In genomic region chr19:1524206-1524971, GRCh38 we compare ENCODE assay signal across 20 cellular contexts. TPM values are rescaled to one million over a fixed set of nuclear protein-coding genes. Genes with fewer than 3 reads are reported as not detected.
DNase-seq lines count a peak whose midpoint lies in the region; ATAC-seq and TF ChIP-seq lines count a peak whose summit lies in the region.
"Had no signal": no experiment of that assay in that cellular context is flagged by ENCODE, and none has a peak within 500 bp of the region (broad histone marks: within the 10 kb centered on the region; RNA-seq: fewer than 3 reads in every experiment).

No MANE protein-coding gene starts in this region.

- DNase-seq in breast epithelium (ENCODE audit: low spot score in 2 of 2), result no peak
- DNase-seq in MCF 10A (ENCODE audit: unreplicated experiment), result no peak
- DNase-seq in dorsolateral prefrontal cortex, result peak in 1 of 10 donors; percentile 26
- DNase-seq in suprapubic skin (ENCODE audit: low spot score in 2 of 2), result no peak
- no peak for DNase-seq in upper lobe of left lung
- DNase-seq: activated CD4-positive, alpha-beta T cell treated with anti-CD3 and anti-CD28 coated beads, Interleukin-2, amount 10 ng/mL, durations not matched to agents 7 days and 5 days; activated T-cell treated with anti-CD3 and anti-CD28 coated beads, Interleukin-2, amount 50 U/mL, for 72 hours; COR-L47; effector CD4-positive, alpha-beta T cell; HCEC 1CT; islet precursor cell; NCI-H1930; NCI-H82; small intestine had no signal

- H3K4me1 ChIP-seq in breast epithelium (no peaks in the 10 kb centered on the region), suprapubic skin (peaks cover 13% of the 10 kb centered on the region), upper lobe of left lung (peaks cover 0 to 10% (median 3%) of the 10 kb centered on the region in 4 donors)

- POLR2A ChIA-PET in MCF 10A (lab: Yijun Ruan, JAX), result no interaction called here

- no TSS peak for BruUV-seq in MCF 10A (replicated peaks; lab: Mats Ljungman, UMichigan)

- H3K27ac Mint-ChIP-seq in MCF 10A (ENCODE audit: low read depth, unreplicated experiment), result no peak overlapping the region
- H3K27ac Mint-ChIP-seq in nephron, result no peak overlapping the region
- H3K27ac Mint-ChIP-seq: activated CD4-positive, alpha-beta T cell treated with anti-CD3 and anti-CD28 coated beads, Interleukin-2, amount 10 ng/mL, durations not matched to agents 7 days and 5 days; activated T-cell treated with anti-CD3 and anti-CD28 coated beads, Interleukin-2, amount 50 U/mL, for 72 hours; T-helper 2 cell treated with Interferon-gamma antibody and Interleukin-4, amounts not matched to agents 5 μg/mL and 100 μg/mL, for 36 hours had no signal

- H3K27me3 Mint-ChIP-seq in MCF 10A (ENCODE audit: insufficient read depth, unreplicated experiment) (peaks cover 36% of the 10 kb centered on the region), nephron (ENCODE audit: low read depth) (peaks cover 48% of the 10 kb centered on the region)

- no peak overlapping the region for H3K4me3 Mint-ChIP-seq in MCF 10A (ENCODE audit: unreplicated experiment)
- peak overlapping the region; percentile 66 to 83 (median 81) for H3K4me3 Mint-ChIP-seq in nephron
- H3K4me3 Mint-ChIP-seq: activated CD4-positive, alpha-beta T cell treated with anti-CD3 and anti-CD28 coated beads, Interleukin-2, amount 10 ng/mL, durations not matched to agents 7 days and 5 days; T-helper 2 cell treated with Interferon-gamma antibody and Interleukin-4, amounts not matched to agents 5 μg/mL and 100 μg/mL, for 36 hours had no signal

- H3K27ac ChIP-seq in breast epithelium (no peak overlapping the region), dorsolateral prefrontal cortex (peak overlapping the region in 1 of 59 donors; percentile 87), suprapubic skin (no peak overlapping the region), upper lobe of left lung (no peak overlapping the region)

- H3K4me3 ChIP-seq in breast epithelium (peak overlapping the region in 2 of 3 donors; percentile 49 to 70), dorsolateral prefrontal cortex (peak overlapping the region in 54 of 59 donors; percentile 8 to 66 (median 46)), suprapubic skin (peak overlapping the region; percentile 46), upper lobe of left lung (peak overlapping the region in 1 of 4 donors; percentile 7)

- WGBS in suprapubic skin, result 9% methylated on average over 19 of the region's 63 CpGs
- 10 to 33% methylated on average over 15 to 32 of the region's 63 CpGs for WGBS in upper lobe of left lung, 2 donors

- ATAC-seq in upper lobe of left lung (ENCODE audit: low FRiP score in 2 of 2) (no peak), GM19324 (IDR thresholded peaks at IDR 0.05; ENCODE audit: low FRiP score, unreplicated experiment) (no peak), GM21367 (IDR thresholded peaks at IDR 0.05; ENCODE audit: unreplicated experiment) (no peak)
- ATAC-seq: activated T-cell treated with anti-CD3 and anti-CD28 coated beads, Interleukin-2, amount 50 U/mL, for 72 hours; Right ventricle myocardium inferior had no signal

- TF ChIP-seq CTCF in breast epithelium (IDR thresholded peaks at IDR 0.05) (no peak), MCF 10A (IDR thresholded peaks at IDR 0.05; ENCODE audit: unreplicated experiment) (no peak), dorsolateral prefrontal cortex (IDR thresholded peaks at IDR 0.05 in 54 of 56, conservative IDR thresholded peaks at IDR 0.05 in 2 of 56; ENCODE audit: low read depth in 1 of 56, partially characterized antibody in 56 of 56) (no peak), nephron (IDR thresholded peaks at IDR 0.05; ENCODE audit: unreplicated experiment in 3 of 3) (no peak), suprapubic skin (IDR thresholded peaks at IDR 0.05) (no peak), upper lobe of left lung (IDR thresholded peaks at IDR 0.05) (no peak)

- TF ChIP-seq EP300 in suprapubic skin (IDR thresholded peaks at IDR 0.05) (no peak), upper lobe of left lung (IDR thresholded peaks at IDR 0.05) (no peak)

- H3K36me3 Mint-ChIP-seq in MCF 10A (ENCODE audit: insufficient read depth, unreplicated experiment) (no peaks in the 10 kb centered on the region), nephron (ENCODE audit: low read depth) (no peaks in the 10 kb centered on the region)

- H3K9me3 Mint-ChIP-seq in MCF 10A (ENCODE audit: unreplicated experiment), result no peaks in the 10 kb centered on the region
- no peaks in the 10 kb centered on the region for H3K9me3 Mint-ChIP-seq in nephron
- H3K9me3 Mint-ChIP-seq: activated CD4-positive, alpha-beta T cell treated with anti-CD3 and anti-CD28 coated beads, Interleukin-2, amount 10 ng/mL, durations not matched to agents 7 days and 5 days; activated T-cell treated with anti-CD3 and anti-CD28 coated beads, Interleukin-2, amount 50 U/mL, for 72 hours; T-helper 2 cell treated with Interferon-gamma antibody and Interleukin-4, amounts not matched to agents 5 μg/mL and 100 μg/mL, for 36 hours had no signal

- H3K27me3 ChIP-seq in breast epithelium (peaks cover 9 to 48% of the 10 kb centered on the region in 2 donors), dorsolateral prefrontal cortex (peaks cover 0 to 45% (median 13%) of the 10 kb centered on the region in 45 donors), suprapubic skin (peaks cover 75% of the 10 kb centered on the region), upper lobe of left lung (peaks cover 0 to 40% (median 14%) of the 10 kb centered on the region in 4 donors)

- H3K4me1 Mint-ChIP-seq in MCF 10A (ENCODE audit: insufficient read depth, unreplicated experiment), result no peaks in the 10 kb centered on the region
- peaks cover 12% of the 10 kb centered on the region for H3K4me1 Mint-ChIP-seq in nephron

- H3K9me3 ChIP-seq in breast epithelium (no peaks in the 10 kb centered on the region), suprapubic skin (no peaks in the 10 kb centered on the region), upper lobe of left lung (no peaks in the 10 kb centered on the region)

- intact Hi-C loops in breast epithelium (cut with DNase I; ENCODE audit: low total_unique reads) (no loop called here), MCF 10A (cut with micrococcal nuclease) (no loop called here), dorsolateral prefrontal cortex (cut with DNase I) (no loop called here)

- TF ChIP-seq POLR2A in breast epithelium (IDR thresholded peaks at IDR 0.05), result no peak
- no peak for TF ChIP-seq POLR2A in suprapubic skin (IDR thresholded peaks at IDR 0.05)
- no peak for TF ChIP-seq POLR2A in upper lobe of left lung (IDR thresholded peaks at IDR 0.05)

- H3K36me3 ChIP-seq in breast epithelium (no peaks in the 10 kb centered on the region), suprapubic skin (no peaks in the 10 kb centered on the region), upper lobe of left lung (no peaks in the 10 kb centered on the region)

- CTCF ChIA-PET in MCF 10A (lab: Yijun Ruan, JAX), result interaction anchor here (0.5 kb wide), 1 partner anchor 148 kb away, joined by 7 read pairs; no protein-coding TSS in a partner anchor

RNA-seq across cellular contexts. Expression of gene PLK5, which starts 0.5 kb away (rescaled TPM):
- total RNA-seq in breast epithelium (under 1 TPM in 2 of 3 donors, not detected in 1; 0.44 to 0.98 TPM), MCF 10A (2022) (0.21 and 0.22 TPM in 2 replicates), dorsolateral prefrontal cortex (10 to 100 TPM in 15 of 120 experiments, 1 to 10 TPM in 105; 1.1 to 17.3 (median 5.5) TPM), suprapubic skin (1 to 10 TPM in 1 of 4 donors, under 1 TPM in 1, not detected in 2; 0.23 to 1.2 TPM), upper lobe of left lung (not detected)
- total RNA-seq: activated CD4-positive, alpha-beta T cell treated with anti-CD3 and anti-CD28 coated beads, Interleukin-2, amount 10 ng/mL, durations not matched to agents 7 days and 5 days; activated T-cell treated with anti-CD3 and anti-CD28 coated beads, Interleukin-2, amount 50 U/mL, for 72 hours; LHCN-M2; Right ventricle myocardium inferior had no signal

RNA-seq across cellular contexts. Expression of gene ADAMTSL5, which starts 11.6 kb away (rescaled TPM):
- total RNA-seq in breast epithelium (1 to 10 TPM; 1.3 to 3.5 (median 2.1) TPM), MCF 10A (2022) (11.1 and 13.7 TPM in 2 replicates), dorsolateral prefrontal cortex (10 to 100 TPM in 1 of 120 experiments, 1 to 10 TPM in 96, under 1 TPM in 20, not detected in 3; 0.20 to 12.1 (median 1.8) TPM), suprapubic skin (1 to 10 TPM in 3 of 4 donors, under 1 TPM in 1; 0.83 to 4.1 (median 2.4) TPM), upper lobe of left lung (10 to 100 TPM in 1 of 6 donors, 1 to 10 TPM in 4, under 1 TPM in 1; 0.89 to 11.5 (median 4.9) TPM)

RNA-seq across cellular contexts. Expression of gene REEP6, which starts 33.4 kb away (rescaled TPM):
- total RNA-seq in breast epithelium, result 10 to 100 TPM in 2 of 3 donors, 1 to 10 TPM in 1; 4.3 to 17.4 (median 11.0) TPM
- 3.8 TPM in 2 replicates for total RNA-seq in MCF 10A (2022)
- 10 to 100 TPM in 116 of 120 experiments, 1 to 10 TPM in 4; 6.9 to 23.9 (median 14.3) TPM for total RNA-seq in dorsolateral prefrontal cortex
- total RNA-seq in suprapubic skin, result 10 to 100 TPM in 1 of 4 donors, 1 to 10 TPM in 3; 3.2 to 11.8 (median 8.1) TPM
- total RNA-seq in upper lobe of left lung, result 1 to 10 TPM; 2.0 to 7.8 (median 3.1) TPM

RNA-seq across cellular contexts. Expression of gene PCSK4, which starts 34.2 kb away (rescaled TPM):
- 1 to 10 TPM; 2.2 to 10.0 (median 5.9) TPM for total RNA-seq in breast epithelium
- 3.4 and 3.7 TPM in 2 replicates for total RNA-seq in MCF 10A (2022)
- total RNA-seq in dorsolateral prefrontal cortex, result 10 to 100 TPM in 50 of 120 experiments, 1 to 10 TPM in 70; 4.5 to 20.4 (median 9.5) TPM
- 1 to 10 TPM; 1.4 to 6.6 (median 3.8) TPM for total RNA-seq in suprapubic skin
- total RNA-seq in upper lobe of left lung, result 10 to 100 TPM in 2 of 6 donors, 1 to 10 TPM in 4; 2.7 to 47.1 (median 6.8) TPM

RNA-seq across cellular contexts. Expression of gene MEX3D, which starts 43.7 kb away (rescaled TPM):
- total RNA-seq in breast epithelium (10 to 100 TPM; 12.5 to 14.3 (median 12.6) TPM), MCF 10A (2022) (18.7 and 20.0 TPM in 2 replicates), dorsolateral prefrontal cortex (10 to 100 TPM; 12.9 to 38.7 (median 20.5) TPM), suprapubic skin (10 to 100 TPM; 20.1 to 36.4 (median 26.9) TPM), upper lobe of left lung (10 to 100 TPM; 18.0 to 43.7 (median 26.5) TPM)
